6 cellular contexts compared by ENCODE assay signal in the genomic region with DNA sequence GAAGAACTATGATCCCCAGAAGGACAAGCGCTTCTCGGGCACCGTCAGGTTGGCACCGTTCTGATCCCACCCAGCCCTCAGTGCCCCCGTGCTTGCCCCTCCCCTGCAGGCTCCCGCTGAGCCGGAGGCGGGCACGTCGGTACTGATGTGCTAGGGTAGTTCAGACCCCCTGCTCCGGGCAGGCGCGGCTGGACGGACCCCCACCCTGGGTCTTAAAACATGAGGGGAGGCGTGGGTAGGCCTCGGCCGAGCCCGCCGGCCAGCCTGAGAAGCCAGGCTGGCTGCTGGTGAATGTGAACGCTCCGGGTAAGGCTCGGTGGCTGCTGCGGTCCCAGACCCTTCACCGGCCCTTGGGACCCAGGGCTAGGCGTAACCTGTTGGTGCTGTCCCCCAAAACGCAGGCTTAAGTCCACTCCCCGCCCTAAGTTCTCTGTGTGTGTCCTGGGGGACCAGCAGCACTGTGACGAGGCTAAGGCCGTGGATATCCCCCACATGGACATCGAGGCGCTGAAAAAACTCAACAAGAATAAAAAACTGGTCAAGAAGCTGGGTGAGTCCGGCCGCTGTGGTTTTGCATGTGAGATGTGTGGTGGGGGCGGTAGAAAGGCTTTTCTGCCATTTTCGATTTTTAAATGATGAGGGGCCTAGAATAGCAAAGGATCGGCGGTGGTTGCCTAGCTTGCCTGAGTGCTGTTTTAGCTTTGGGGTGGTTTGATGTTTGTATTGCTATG. TPM values are rescaled to one million over a fixed set of nuclear protein-coding genes. Genes with fewer than 3 reads are reported as not detected.
DNase-seq lines count a peak whose midpoint lies in the region; TF ChIP-seq lines count a peak whose summit lies in the region.

No MANE protein-coding gene starts in this region.

- peak overlapping the region; percentile 81 for H3K27ac ChIP-seq in neural cell (ENCODE audit: low read length)

- DNase-seq in NCI-H146 (lab: John Stamatoyannopoulos, UW) (peak; percentile 65), NCI-H146 treated with DMSO at 0.1 percent for 48 hours (lab: John Stamatoyannopoulos, UW; ENCODE audit: unreplicated experiment) (no peak), MCF 10A (ENCODE audit: unreplicated experiment) (peak; percentile 4), HCEC 1CT (no peak), MV-4-11 (lab: John Stamatoyannopoulos, UW) (no peak)

- peaks cover 13% of the 10 kb centered on the region for H3K4me1 Mint-ChIP-seq in MCF 10A (ENCODE audit: insufficient read depth, unreplicated experiment)

- CTCF ChIA-PET in MCF 10A (lab: Yijun Ruan, JAX): interaction anchor here (0.6 to 4.0 kb wide), 12 partner anchors 10 to 1207 kb away, joined by 3 to 22 read pairs (median 4); a partner anchor contains a TSS

- H3K36me3 ChIP-seq in neural cell (ENCODE audit: insufficient read depth, low read length): no peaks in the 10 kb centered on the region

- no peaks in the 10 kb centered on the region for H4K20me1 ChIP-seq in neural cell (ENCODE audit: insufficient read depth)

- H3K4me3 ChIP-seq in neural cell (ENCODE audit: low read length): peak overlapping the region; percentile 70

- peak overlapping the region; percentile 57 for H2AFZ ChIP-seq in neural cell (ENCODE audit: low read depth, low read length)

- no peaks in the 10 kb centered on the region for H3F3A ChIP-seq in neural cell (ENCODE audit: insufficient read depth, low read length, poor library complexity, severe bottlenecking)

- no peak for TF ChIP-seq CTCF in MCF 10A (IDR thresholded peaks at IDR 0.05; ENCODE audit: unreplicated experiment)
- TF ChIP-seq CTCF in neural cell (IDR thresholded peaks at IDR 0.05; ENCODE audit: poor library complexity, severe bottlenecking): no peak

- no peaks in the 10 kb centered on the region for H3K27me3 ChIP-seq in neural cell (ENCODE audit: insufficient read depth, low read depth, low read length)

- H3K4me2 ChIP-seq in neural cell (ENCODE audit: low read length): peak overlapping the region; percentile 64

- no TSS peak for BruUV-seq in MCF 10A (replicated peaks; lab: Mats Ljungman, UMichigan)

- no peaks in the 10 kb centered on the region for H3K9me2 ChIP-seq in neural cell (ENCODE audit: insufficient read depth, low read length)

- no peak for TF ChIP-seq RAD21 in neural cell (conservative IDR thresholded peaks at IDR 0.05)

- H3K9me3 ChIP-seq in neural cell (ENCODE audit: low read length): no peaks in the 10 kb centered on the region

- POLR2A ChIA-PET in MCF 10A (lab: Yijun Ruan, JAX): interaction anchor here (0.6 to 10.3 kb wide), 21 partner anchors 9 to 728 kb away, joined by 3 to 198 read pairs (median 4); a partner anchor contains a TSS

- no peaks in the 10 kb centered on the region for H3K79me2 ChIP-seq in neural cell (replicated peaks; ENCODE audit: insufficient read depth, low read length)

- H3K9ac ChIP-seq in neural cell (ENCODE audit: low read length): peak overlapping the region; percentile 79

- H3K27me3 Mint-ChIP-seq in MCF 10A (ENCODE audit: insufficient read depth, unreplicated experiment): no peaks in the 10 kb centered on the region

- no peaks in the 10 kb centered on the region for H3K9me3 Mint-ChIP-seq in MCF 10A (ENCODE audit: unreplicated experiment)

- H3K4me3 Mint-ChIP-seq in MCF 10A (ENCODE audit: unreplicated experiment): peak overlapping the region; percentile 95

- no peak for TF ChIP-seq EP300 in neural cell (conservative IDR thresholded peaks at IDR 0.05; ENCODE audit: poor library complexity, severe bottlenecking)

- intact Hi-C loops in MCF 10A (cut with micrococcal nuclease): loop anchor here (1.0 to 2.0 kb wide), 5 partner anchors 15 to 268 kb away; a partner anchor contains a TSS

- peak overlapping the region; percentile 97 for H3K27ac Mint-ChIP-seq in MCF 10A (ENCODE audit: low read depth, unreplicated experiment)

- H3K36me3 Mint-ChIP-seq in MCF 10A (ENCODE audit: insufficient read depth, unreplicated experiment): peaks cover 78% of the 10 kb centered on the region

TF ChIP-seq in neural cell, 6 proteins besides CTCF, POLR2A, EP300 and RAD21:
- TF ChIP-seq POLR2AphosphoS5 (IDR thresholded peaks at IDR 0.05) (no peak), TAF1 (IDR thresholded peaks at IDR 0.05; ENCODE audit: low read depth) (no peak), EZH2 (IDR thresholded peaks at IDR 0.05; ENCODE audit: borderline replicate concordance, insufficient read depth, low read length, poor library complexity, severe bottlenecking) (no peak), SMC3 (conservative IDR thresholded peaks at IDR 0.05; ENCODE audit: poor library complexity) (no peak), MXI1 (conservative IDR thresholded peaks at IDR 0.05; ENCODE audit: poor library complexity, severe bottlenecking) (no peak)
- TF ChIP-seq, protein P1, sequence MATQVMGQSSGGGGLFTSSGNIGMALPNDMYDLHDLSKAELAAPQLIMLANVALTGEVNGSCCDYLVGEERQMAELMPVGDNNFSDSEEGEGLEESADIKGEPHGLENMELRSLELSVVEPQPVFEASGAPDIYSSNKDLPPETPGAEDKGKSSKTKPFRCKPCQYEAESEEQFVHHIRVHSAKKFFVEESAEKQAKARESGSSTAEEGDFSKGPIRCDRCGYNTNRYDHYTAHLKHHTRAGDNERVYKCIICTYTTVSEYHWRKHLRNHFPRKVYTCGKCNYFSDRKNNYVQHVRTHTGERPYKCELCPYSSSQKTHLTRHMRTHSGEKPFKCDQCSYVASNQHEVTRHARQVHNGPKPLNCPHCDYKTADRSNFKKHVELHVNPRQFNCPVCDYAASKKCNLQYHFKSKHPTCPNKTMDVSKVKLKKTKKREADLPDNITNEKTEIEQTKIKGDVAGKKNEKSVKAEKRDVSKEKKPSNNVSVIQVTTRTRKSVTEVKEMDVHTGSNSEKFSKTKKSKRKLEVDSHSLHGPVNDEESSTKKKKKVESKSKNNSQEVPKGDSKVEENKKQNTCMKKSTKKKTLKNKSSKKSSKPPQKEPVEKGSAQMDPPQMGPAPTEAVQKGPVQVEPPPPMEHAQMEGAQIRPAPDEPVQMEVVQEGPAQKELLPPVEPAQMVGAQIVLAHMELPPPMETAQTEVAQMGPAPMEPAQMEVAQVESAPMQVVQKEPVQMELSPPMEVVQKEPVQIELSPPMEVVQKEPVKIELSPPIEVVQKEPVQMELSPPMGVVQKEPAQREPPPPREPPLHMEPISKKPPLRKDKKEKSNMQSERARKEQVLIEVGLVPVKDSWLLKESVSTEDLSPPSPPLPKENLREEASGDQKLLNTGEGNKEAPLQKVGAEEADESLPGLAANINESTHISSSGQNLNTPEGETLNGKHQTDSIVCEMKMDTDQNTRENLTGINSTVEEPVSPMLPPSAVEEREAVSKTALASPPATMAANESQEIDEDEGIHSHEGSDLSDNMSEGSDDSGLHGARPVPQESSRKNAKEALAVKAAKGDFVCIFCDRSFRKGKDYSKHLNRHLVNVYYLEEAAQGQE (IDR thresholded peaks at IDR 0.05; ENCODE audit: borderline replicate concordance): no peak
TF ChIP-seq in neural cell: peak in this region for 0.

RNA-seq across cellular contexts. Expression of a gene that starts 0.9 kb away (rescaled TPM):
- 2,403 and 2,457 TPM in 2 replicates for total RNA-seq in MCF 10A (2022)
- polyA plus RNA-seq in neural cell: 997 and 1,049 TPM in 2 replicates
- 408 and 429 TPM in 2 replicates for polyA minus RNA-seq in neural cell

RNA-seq across cellular contexts. Expression of a gene that starts 17.0 kb away (rescaled TPM):
- 12.3 and 13.3 TPM in 2 replicates for total RNA-seq in MCF 10A (2022)
- 7.1 and 10.2 TPM in 2 replicates for polyA plus RNA-seq in neural cell
- polyA minus RNA-seq in neural cell: 6.8 and 7.3 TPM in 2 replicates

RNA-seq across cellular contexts. Expression of a gene that starts 27.7 kb away (rescaled TPM):
- total RNA-seq in MCF 10A (2022): 11.1 and 13.3 TPM in 2 replicates
- 0.10 and 0.42 TPM in 2 replicates for polyA plus RNA-seq in neural cell
- 0.23 TPM in 1 of 2 replicates, not detected in the other for polyA minus RNA-seq in neural cell

RNA-seq across cellular contexts. Expression of a gene that starts 43.6 kb away (rescaled TPM):
- not detected in 2 replicates for total RNA-seq in MCF 10A (2022)
- 0.14 TPM in 1 of 2 replicates, not detected in the other for polyA plus RNA-seq in neural cell
- polyA minus RNA-seq in neural cell: not detected in 2 replicates

Comparison
In these comparisons a context has a peak if more than half of its experiments do, and no peak if none do; other contexts are left out.
1. DNase-seq: peak in NCI-H146 (single experiment) and MCF 10A (single experiment); none in NCI-H146 treated with DMSO at 0.1 percent for 48 hours (single experiment), HCEC 1CT (single experiment) and MV-4-11 (single experiment).